ENCODE assay signal across 9 cellular contexts in genomic region chr20:32528291-32528891, GRCh38. TPM values are rescaled to one million over a fixed set of nuclear protein-coding genes. Genes with fewer than 3 reads are reported as not detected.
DNase-seq lines count a peak whose midpoint lies in the region; ATAC-seq and TF ChIP-seq lines count a peak whose summit lies in the region.
"Had no signal": no experiment of that assay in that cellular context is flagged by ENCODE, and none has a peak within 500 bp of the region (broad histone marks: within the 10 kb centered on the region; RNA-seq: fewer than 3 reads in every experiment).

No MANE protein-coding gene starts in this region.

- no peak for TF ChIP-seq CTCF in dorsolateral prefrontal cortex (IDR thresholded peaks at IDR 0.05 in 54 of 56, conservative IDR thresholded peaks at IDR 0.05 in 2 of 56; ENCODE audit: low read depth in 1 of 56, partially characterized antibody in 56 of 56)

- H3K27me3 ChIP-seq in dorsolateral prefrontal cortex, result no peaks in the 10 kb centered on the region

- intact Hi-C loops in dorsolateral prefrontal cortex (cut with DNase I), result no loop called here

- H3K27ac ChIP-seq in dorsolateral prefrontal cortex, result peak overlapping the region in 54 of 59 donors; percentile 1 to 90 (median 68)
- H3K27ac ChIP-seq: psoas muscle had no signal

- H3K4me3 ChIP-seq in dorsolateral prefrontal cortex, result peak overlapping the region in 47 of 59 donors; percentile 0 to 54 (median 25)
- H3K4me3 ChIP-seq: psoas muscle had no signal

- ATAC-seq in HG02623 (IDR thresholded peaks at IDR 0.05; ENCODE audit: unreplicated experiment), result no peak
- ATAC-seq: psoas muscle had no signal

- DNase-seq in NCI-H82 (lab: John Stamatoyannopoulos, UW) (peak; percentile 42), NCI-H82 treated with DMSO at 0.1 percent for 48 hours (lab: John Stamatoyannopoulos, UW; ENCODE audit: unreplicated experiment) (no peak), NCI-H345 (lab: John Stamatoyannopoulos, UW) (peak; percentile 85), dorsolateral prefrontal cortex (peak in 2 of 10 donors; percentile 56 to 59), retina (peak; percentile 84), T-helper 2 cell (no peak), RPMI8226 (no peak)
- DNase-seq: psoas muscle had no signal

RNA-seq across cellular contexts. Expression of gene NOL4L, which starts 56.7 kb away (rescaled TPM):
- 10 to 100 TPM; 29.4 to 56.2 (median 42.8) TPM for total RNA-seq in dorsolateral prefrontal cortex

Comparison
In these comparisons a context has a peak if more than half of its experiments do, and no peak if none do; other contexts are left out.
1. DNase-seq: peak in NCI-H82 (single experiment), NCI-H345 (single experiment) and retina (single experiment); none in NCI-H82 treated with DMSO at 0.1 percent for 48 hours (single experiment), T-helper 2 cell (0 of 5) and RPMI8226 (single experiment).